8 cellular contexts compared by ENCODE assay signal in the genomic region with DNA sequence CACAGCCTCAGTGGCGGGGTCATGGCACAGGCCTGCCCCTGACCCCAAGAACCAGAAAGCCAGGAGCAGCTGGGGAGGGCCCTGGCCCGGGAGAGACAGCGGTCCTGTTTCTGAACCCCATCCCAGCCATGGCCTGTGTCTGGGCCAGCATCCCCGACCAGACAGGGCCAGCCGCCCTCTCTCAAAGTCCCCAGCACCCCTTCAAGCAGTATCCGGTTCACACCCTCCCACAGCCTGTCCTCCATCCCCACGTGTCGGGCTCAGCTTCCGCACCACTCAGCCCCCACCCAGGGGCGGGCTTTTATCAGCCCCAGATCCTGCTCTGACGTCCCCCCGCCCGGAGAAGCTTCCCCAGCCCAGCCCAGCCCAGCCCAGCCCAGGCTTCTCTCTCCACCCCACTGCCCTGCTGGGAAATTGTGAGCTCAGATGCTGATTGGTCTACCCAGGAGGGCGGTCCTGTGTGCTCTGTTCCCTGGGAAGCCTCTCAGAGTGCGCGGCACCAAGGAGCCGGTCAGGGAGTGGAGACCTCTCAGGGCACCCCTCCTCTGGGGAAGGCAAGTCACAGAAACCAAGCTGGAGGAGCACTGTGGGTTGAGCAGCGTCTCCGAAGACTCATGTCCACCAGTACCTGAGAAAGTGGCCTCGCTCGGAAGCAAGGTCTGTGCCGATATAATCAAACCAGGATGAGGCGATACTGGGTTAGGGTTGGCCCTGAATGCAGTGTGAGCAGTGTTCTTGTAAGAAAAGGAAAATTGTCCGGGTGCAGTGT. TPM values are rescaled to one million over a fixed set of nuclear protein-coding genes. Genes with fewer than 3 reads are reported as not detected.
DNase-seq lines count a peak whose midpoint lies in the region; ATAC-seq, FAIRE-seq and TF ChIP-seq lines count a peak whose summit lies in the region.

No MANE protein-coding gene starts in this region.

- no peaks in the 10 kb centered on the region for H3K36me3 Mint-ChIP-seq in immature natural killer cell

- DNase-seq in LNCaP clone FGC (ENCODE audit: low read depth) (peak; percentile 42), bronchial epithelial cell (ENCODE audit: low read depth) (peak; percentile 75), immature natural killer cell (peak; percentile 88 to 89 (median 88)), spleen (peak; percentile 96), KG1 (lab: John Stamatoyannopoulos, UW) (no peak)
- DNase-seq in activated CD4-positive, CD25-positive, alpha-beta regulatory T cell (lab: John Stamatoyannopoulos, UW): peak; percentile 59 to 67 (median 60)

- H3K27ac ChIP-seq in spleen: peak overlapping the region; percentile 76 to 90 (median 86)

- peak overlapping the region; percentile 94 to 98 (median 95) for H3K27ac Mint-ChIP-seq in immature natural killer cell

- H3K4me3 ChIP-seq in LNCaP clone FGC (ENCODE audit: low read depth, low read length): peak overlapping the region; percentile 58
- peak overlapping the region; percentile 40 for H3K4me3 ChIP-seq in bronchial epithelial cell (ENCODE audit: low read depth, low read length)
- H3K4me3 ChIP-seq in spleen: peak overlapping the region; percentile 29 to 70 (median 36)

- peaks cover 21 to 81% (median 56%) of the 10 kb centered on the region in 6 donors for H3K4me1 ChIP-seq in spleen

- 7 to 13% (median 10%) methylated on average over 13 to 24 of the region's 24 CpGs for WGBS in spleen, 5 donors

- H3K36me3 ChIP-seq in bronchial epithelial cell (ENCODE audit: control insufficient read depth, insufficient read depth, low read length) (no peaks in the 10 kb centered on the region), spleen (no peaks in the 10 kb centered on the region)

- peaks cover 0 to 6% (median 0%) of the 10 kb centered on the region in 3 donors for H3K27me3 Mint-ChIP-seq in immature natural killer cell (ENCODE audit: low read depth in 3 of 3)

- peak overlapping the region; percentile 84 to 91 (median 90) for H3K4me3 Mint-ChIP-seq in immature natural killer cell

- FAIRE-seq in bronchial epithelial cell (lab: Jason Lieb, UNC): no peak

- TF ChIP-seq POLR2A in spleen (IDR thresholded peaks at IDR 0.05): peak in 1 of 3 donors; percentile 25

- TF ChIP-seq CTCF in LNCaP clone FGC (IDR thresholded peaks at IDR 0.05; ENCODE audit: control insufficient read depth, extremely low read depth, insufficient read depth) (no peak), bronchial epithelial cell (IDR thresholded peaks at IDR 0.05; ENCODE audit: insufficient read depth, low read length, severe bottlenecking) (no peak), spleen (IDR thresholded peaks at IDR 0.05 in 8 of 11, conservative IDR thresholded peaks at IDR 0.05 in 3 of 11) (no peak)

- H3K9me3 Mint-ChIP-seq in immature natural killer cell: no peaks in the 10 kb centered on the region

- peaks cover 15 to 28% of the 10 kb centered on the region in 2 donors for H3K4me1 Mint-ChIP-seq in immature natural killer cell

- intact Hi-C loops in spleen (cut with DNase I; ENCODE audit: low total_unique reads): loop anchor here (5.0 kb wide), 2 partner anchors 113 to 348 kb away; no protein-coding TSS in a partner anchor

- no peaks in the 10 kb centered on the region for H3K27me3 ChIP-seq in bronchial epithelial cell (ENCODE audit: control insufficient read depth, insufficient read depth, low read length)
- no peaks in the 10 kb centered on the region for H3K27me3 ChIP-seq in spleen (replicated peaks in 1 of 7)

- ATAC-seq in GM18519 (IDR thresholded peaks at IDR 0.05; ENCODE audit: low FRiP score, unreplicated experiment): peak; percentile 32
- no peak for ATAC-seq in HG02840 (IDR thresholded peaks at IDR 0.05; ENCODE audit: low FRiP score, unreplicated experiment)

- H3K9me3 ChIP-seq in spleen: no peaks in the 10 kb centered on the region

RNA-seq across cellular contexts. Expression of a gene that starts 4.7 kb away (rescaled TPM):
- total RNA-seq in bronchial epithelial cell (14.2 and 15.0 TPM in 2 replicates), spleen (10 to 100 TPM; 20.6 to 64.0 (median 46.6) TPM)
- polyA plus RNA-seq in immature natural killer cell (10 to 100 TPM; 56.7 to 99.6 (median 79.2) TPM), spleen (100 to 1,000 TPM in 1 of 3 donors, 10 to 100 TPM in 2; 66.8 to 113 (median 94.1) TPM)

RNA-seq across cellular contexts. Expression of a gene that starts 28.9 kb away (rescaled TPM):
- total RNA-seq in bronchial epithelial cell: 8.4 and 9.2 TPM in 2 replicates
- polyA plus RNA-seq in immature natural killer cell: 1 to 10 TPM in 1 of 3 donors, under 1 TPM in 1, not detected in 1; 0.87 to 1.0 TPM
- 10 to 100 TPM; 47.4 to 100.0 (median 64.0) TPM for total RNA-seq in spleen
- polyA plus RNA-seq in spleen: 10 to 100 TPM in 1 of 3 donors, 1 to 10 TPM in 2; 4.4 to 16.8 (median 6.5) TPM
